Comparison of ENCODE assay signal across 29 cellular contexts in genomic region chr15:76149291-76149910, GRCh38.
DNase-seq lines count a peak whose midpoint lies in the region; ATAC-seq and TF ChIP-seq lines count a peak whose summit lies in the region.
"Had no signal": no experiment of that assay in that cellular context is flagged by ENCODE, and none has a peak within 500 bp of the region (broad histone marks: within the 10 kb centered on the region; RNA-seq: fewer than 3 reads in every experiment).

No MANE protein-coding gene starts in this region.

- POLR2A ChIA-PET in BJ (lab: Charles Lee): no interaction called here

- ATAC-seq in HG03520 (IDR thresholded peaks at IDR 0.05; ENCODE audit: unreplicated experiment) (no peak), HG02623 (IDR thresholded peaks at IDR 0.05; ENCODE audit: unreplicated experiment) (no peak)
- ATAC-seq: HCT116; naive thymus-derived CD8-positive, alpha-beta T cell; PC-3; sciatic nerve; stimulated activated effector memory CD8-positive, alpha-beta T cell treated with anti-CD3 and anti-CD28 coated beads, Interleukin-12 subunit alpha, Interleukin-12 subunit beta, amount 100 ng/mL, for 72 hours; T-helper 17 cell had no signal

- H3K27me3 ChIP-seq in BJ (ENCODE audit: control insufficient read depth, insufficient read depth, low read length) (peaks cover 14% of the 10 kb centered on the region), adipocyte (replicated peaks; ENCODE audit: control insufficient read depth, insufficient read depth, low read length) (peaks cover 37% of the 10 kb centered on the region)
- H3K27me3 ChIP-seq: cardiac muscle cell had no signal

- no peaks in the 10 kb centered on the region for H3K9me3 ChIP-seq in adipocyte (ENCODE audit: control insufficient read depth, low read length)
- H3K9me3 ChIP-seq: prostate gland had no signal

- H3K4me3 ChIP-seq in BJ (ENCODE audit: low read depth, low read length) (no peak overlapping the region), adipocyte (ENCODE audit: low read length) (no peak overlapping the region)
- H3K4me3 ChIP-seq: cardiac muscle cell, coronary artery, lung, prostate gland had no signal

- H3K36me3 ChIP-seq in BJ (ENCODE audit: control insufficient read depth, insufficient read depth, low read length) (no peaks in the 10 kb centered on the region), adipocyte (ENCODE audit: control insufficient read depth, insufficient read depth, low read length, severe bottlenecking) (no peaks in the 10 kb centered on the region)
- H3K36me3 ChIP-seq: cardiac muscle cell, prostate gland had no signal

- peaks cover 25% of the 10 kb centered on the region for H3K4me1 ChIP-seq in adipocyte (ENCODE audit: control insufficient read depth, insufficient read depth, low read length)
- H3K4me1 ChIP-seq: prostate gland had no signal

- DNase-seq in AG09319 (ENCODE audit: extremely low read depth, low read depth): peak; percentile 55
- peak; percentile 31 for DNase-seq in BJ (ENCODE audit: low read depth)
- peak; percentile 28 for DNase-seq in adipocyte (ENCODE audit: low read depth)
- peak; percentile 47 for DNase-seq in iris pigment epithelial cell (ENCODE audit: low read depth)
- no peak for DNase-seq in amniotic stem cell (lab: John Stamatoyannopoulos, UW)
- DNase-seq: activated effector memory CD4-positive, alpha-beta T cell treated with anti-CD3 and anti-CD28 coated beads, Interleukin-2, amount 50 U/mL, for 16 hours; activated naive CD8-positive, alpha-beta T cell treated with anti-CD3 and anti-CD28 coated beads for 36 hours; activated T-cell treated with anti-CD3 and anti-CD28 coated beads, Interleukin-2, amount 50 U/mL, for 24 hours; CD4-positive, alpha-beta memory T cell; effector CD8-positive, alpha-beta T cell; head of caudate nucleus; naive thymus-derived CD8-positive, alpha-beta T cell; NCI-H1092; NCI-H187 treated with DMSO at 0.1 percent for 48 hours; NCI-H526 treated with DMSO at 0.1 percent for 48 hours; occipital lobe; PC-3; Right ventricle myocardium superior; substantia nigra; T-helper 17 cell had no signal

- H3K9ac ChIP-seq in adipocyte (ENCODE audit: low read length): no peak overlapping the region

- no peak for TF ChIP-seq CTCF in AG09319 (IDR thresholded peaks at IDR 0.05; ENCODE audit: low read depth, low read length)
- TF ChIP-seq CTCF in BJ (IDR thresholded peaks at IDR 0.05; ENCODE audit: insufficient read depth, low read depth, low read length): no peak

- CTCF ChIA-PET in BJ (lab: Yijun Ruan, JAX): interaction anchor here (0.5 to 7.7 kb wide), 27 partner anchors 9 to 718 kb away, joined by 3 to 127 read pairs (median 4); partner anchors contain the start of gene TMEM266
